1 cellular context compared by ENCODE assay signal in genomic region chr16:2777231-2777902, GRCh38.
TF ChIP-seq lines count a peak whose summit lies in the region.

TSS of gene ELOB (minus strand) at chr16:2777280. CDS start at chr16:2777239, 41 bp downstream.

TF ChIP-seq in HEK293, 187 proteins besides CTCF, POLR2A, EP300 and RAD21 (continued from another document and continues in another):
- TF ChIP-seq GLI4 (tag by site-specific recombination; IDR thresholded peaks at IDR 0.05) = 0 out of 2 replicates have a peak, but pooled peaks have one; percentile 40
- 0 out of 2 replicates have a peak, but pooled peaks have one; percentile 3 for TF ChIP-seq ZBTB21 (tag by site-specific recombination; IDR thresholded peaks at IDR 0.05)
- peak; percentile 55; the same call in 1 of the 2 replicates for TF ChIP-seq ZBTB20 (tag by site-specific recombination; IDR thresholded peaks at IDR 0.05)
- TF ChIP-seq ZNF2 (tag by site-specific recombination; IDR thresholded peaks at IDR 0.05) = no peak; the same call in 1 of the 2 replicates
- TF ChIP-seq ZNF791 (tag by site-specific recombination; IDR thresholded peaks at IDR 0.05) = no peak
- no peak for TF ChIP-seq ZNF169 (tag by site-specific recombination; IDR thresholded peaks at IDR 0.05)
- peak; percentile 55 for TF ChIP-seq SP2 (tag by site-specific recombination; IDR thresholded peaks at IDR 0.05)
- no peak for TF ChIP-seq ZNF670 (tag by site-specific recombination; IDR thresholded peaks at IDR 0.05; ENCODE audit: low read depth)
- no peak for TF ChIP-seq ZNF792 (tag by site-specific recombination; IDR thresholded peaks at IDR 0.05)
- TF ChIP-seq KLF9 (tag by site-specific recombination; IDR thresholded peaks at IDR 0.05; ENCODE audit: low read depth) = peak; percentile 68; the same call in 1 of the 2 replicates
- TF ChIP-seq ZNF785 (tag by site-specific recombination; IDR thresholded peaks at IDR 0.05) = no peak
- no peak for TF ChIP-seq ZNF350 (tag by site-specific recombination; IDR thresholded peaks at IDR 0.05)
- TF ChIP-seq GLIS1 (tag by site-specific recombination; IDR thresholded peaks at IDR 0.05) = no peak
- TF ChIP-seq ZNF707 (tag by site-specific recombination; IDR thresholded peaks at IDR 0.05) = no peak
- no peak for TF ChIP-seq ZNF274 (IDR thresholded peaks at IDR 0.05; ENCODE audit: low read length)
- TF ChIP-seq ZNF274 (tag by site-specific recombination; IDR thresholded peaks at IDR 0.05; ENCODE audit: borderline replicate concordance) = no peak
- TF ChIP-seq ZNF132 (tag by site-specific recombination; IDR thresholded peaks at IDR 0.05; ENCODE audit: borderline replicate concordance) = no peak
- TF ChIP-seq ZSCAN4 (tag by site-specific recombination; IDR thresholded peaks at IDR 0.05) = no peak
- TF ChIP-seq ZNF133 (tag by site-specific recombination; IDR thresholded peaks at IDR 0.05) = no peak
- TF ChIP-seq ZNF404 (tag by site-specific recombination; IDR thresholded peaks at IDR 0.05) = no peak
- TF ChIP-seq HOXA7 (CRISPR knock-in tag; IDR thresholded peaks at IDR 0.05; ENCODE audit: borderline replicate concordance) = no peak
- no peak for TF ChIP-seq SCRT1 (tag by site-specific recombination; IDR thresholded peaks at IDR 0.05; ENCODE audit: borderline replicate concordance)
- no peak for TF ChIP-seq ZNF548 (tag by site-specific recombination; IDR thresholded peaks at IDR 0.05)
- TF ChIP-seq GLIS2 (tag by site-specific recombination; IDR thresholded peaks at IDR 0.05) = peak; percentile 47; the same call in 1 of the 2 replicates
- no peak for TF ChIP-seq ZNF155 (tag by site-specific recombination; IDR thresholded peaks at IDR 0.05)
- no peak for TF ChIP-seq AEBP2 (tag by site-specific recombination; IDR thresholded peaks at IDR 0.05; ENCODE audit: borderline replicate concordance)
- TF ChIP-seq SP3 (tag by site-specific recombination; IDR thresholded peaks at IDR 0.05) = peak; percentile 84
- no peak for TF ChIP-seq PRDM6 (tag by site-specific recombination; IDR thresholded peaks at IDR 0.05)
- no peak for TF ChIP-seq OSR2 (tag by site-specific recombination; IDR thresholded peaks at IDR 0.05)
- peak; percentile 72; the same call in 1 of the 2 replicates for TF ChIP-seq ZNF324 (tag by site-specific recombination; IDR thresholded peaks at IDR 0.05)
- TF ChIP-seq ZXDB (tag by site-specific recombination; IDR thresholded peaks at IDR 0.05) = peak; percentile 95
- TF ChIP-seq ZNF580 (tag by site-specific recombination; IDR thresholded peaks at IDR 0.05) = 0 out of 2 replicates have a peak, but pooled peaks have one; percentile 13
- no peak for TF ChIP-seq ZNF280D (tag by site-specific recombination; IDR thresholded peaks at IDR 0.05)
- peak; percentile 95 for TF ChIP-seq ZNF335 (tag by site-specific recombination; conservative IDR thresholded peaks at IDR 0.05)
- TF ChIP-seq ZNF433 (tag by site-specific recombination; IDR thresholded peaks at IDR 0.05; ENCODE audit: low read depth) = no peak
- no peak for TF ChIP-seq ZNF394 (tag by site-specific recombination; IDR thresholded peaks at IDR 0.05; ENCODE audit: borderline replicate concordance)
- no peak for TF ChIP-seq ZNF658 (tag by site-specific recombination; IDR thresholded peaks at IDR 0.05)
- TF ChIP-seq ZNF561 (tag by site-specific recombination; IDR thresholded peaks at IDR 0.05; ENCODE audit: borderline replicate concordance) = 0 out of 2 replicates have a peak, but pooled peaks have one; percentile 67
- TF ChIP-seq ZNF747 (tag by site-specific recombination; IDR thresholded peaks at IDR 0.05) = no peak
- no peak for TF ChIP-seq ZNF510 (tag by site-specific recombination; IDR thresholded peaks at IDR 0.05; ENCODE audit: insufficient replicate concordance)
- TF ChIP-seq ATF2 (tag by site-specific recombination; IDR thresholded peaks at IDR 0.05; ENCODE audit: low read depth) = no peak
- no peak for TF ChIP-seq OVOL3 (tag by site-specific recombination; IDR thresholded peaks at IDR 0.05)
- TF ChIP-seq RBAK (tag by site-specific recombination; IDR thresholded peaks at IDR 0.05) = no peak
- TF ChIP-seq ZNF354C (tag by site-specific recombination; IDR thresholded peaks at IDR 0.05; ENCODE audit: borderline replicate concordance, low read depth) = no peak
- TF ChIP-seq ZNF488 (tag by site-specific recombination; IDR thresholded peaks at IDR 0.05) = no peak
- peak; percentile 94 for TF ChIP-seq ZBTB7A (tag by site-specific recombination; IDR thresholded peaks at IDR 0.05; ENCODE audit: low read depth)
- TF ChIP-seq ZNF664 (tag by site-specific recombination; IDR thresholded peaks at IDR 0.05) = no peak
- no peak for TF ChIP-seq ZNF514 (tag by site-specific recombination; IDR thresholded peaks at IDR 0.05)
- TF ChIP-seq ZNF391 (tag by site-specific recombination; IDR thresholded peaks at IDR 0.05; ENCODE audit: borderline replicate concordance, low read depth) = peak; percentile 51; the same call in 1 of the 2 replicates
- TF ChIP-seq ZNF830 (tag by site-specific recombination; IDR thresholded peaks at IDR 0.05; ENCODE audit: low read depth) = no peak
- TF ChIP-seq ZNF776 (tag by site-specific recombination; IDR thresholded peaks at IDR 0.05; ENCODE audit: borderline replicate concordance) = no peak
- no peak for TF ChIP-seq ZBTB17 (tag by site-specific recombination; IDR thresholded peaks at IDR 0.05)
- TF ChIP-seq ZNF610 (tag by site-specific recombination; IDR thresholded peaks at IDR 0.05; ENCODE audit: borderline replicate concordance) = 0 out of 2 replicates have a peak, but pooled peaks have one; percentile 62
- no peak for TF ChIP-seq ZNF302 (tag by site-specific recombination; IDR thresholded peaks at IDR 0.05; ENCODE audit: low read depth)
- TF ChIP-seq ZBTB11 (tag by site-specific recombination; conservative IDR thresholded peaks at IDR 0.05; ENCODE audit: low read depth) = peak; percentile 47; the same call in 1 of the 2 replicates
- peak; percentile 85 for TF ChIP-seq KLF8 (tag by site-specific recombination; IDR thresholded peaks at IDR 0.05)
- no peak for TF ChIP-seq ZNF626 (tag by site-specific recombination; IDR thresholded peaks at IDR 0.05)
- no peak for TF ChIP-seq ZNF175 (tag by site-specific recombination; IDR thresholded peaks at IDR 0.05)
- TF ChIP-seq ZNF19 (tag by site-specific recombination; IDR thresholded peaks at IDR 0.05; ENCODE audit: low read depth) = no peak
- TF ChIP-seq ZNF571 (tag by site-specific recombination; IDR thresholded peaks at IDR 0.05) = no peak
- TF ChIP-seq ZNF426 (tag by site-specific recombination; IDR thresholded peaks at IDR 0.05) = no peak
